Comparison of ENCODE assay signal across 1 cellular context in genomic region chr19:54096642-54097106, GRCh38.
TF ChIP-seq lines count a peak whose summit lies in the region.

No MANE protein-coding gene starts in this region.

TF ChIP-seq in HepG2, 621 proteins besides CTCF, POLR2A, EP300 and RAD21 (continues in another document):
- no peak for TF ChIP-seq ZNF280B (CRISPR knock-in tag; IDR thresholded peaks at IDR 0.05; ENCODE audit: borderline replicate concordance)
- no peak for TF ChIP-seq RFX5 (IDR thresholded peaks at IDR 0.05; ENCODE audit: low read depth, low read length)
- TF ChIP-seq ZIK1 (CRISPR knock-in tag; IDR thresholded peaks at IDR 0.05; ENCODE audit: borderline replicate concordance, low read depth): no peak
- 0 out of 2 replicates have a peak, but pooled peaks have one; percentile 12 for TF ChIP-seq SP5 (CRISPR knock-in tag; IDR thresholded peaks at IDR 0.05; ENCODE audit: borderline replicate concordance, low read depth)
- TF ChIP-seq ZBTB25 (CRISPR knock-in tag; IDR thresholded peaks at IDR 0.05): no peak
- TF ChIP-seq BORCS8-MEF2B (CRISPR knock-in tag; IDR thresholded peaks at IDR 0.05): no peak
- no peak for TF ChIP-seq ZNF251 (CRISPR knock-in tag; IDR thresholded peaks at IDR 0.05)
- TF ChIP-seq SKIL (CRISPR knock-in tag; IDR thresholded peaks at IDR 0.05; ENCODE audit: borderline replicate concordance): no peak
- no peak for TF ChIP-seq HMGXB3 (CRISPR knock-in tag; IDR thresholded peaks at IDR 0.05; ENCODE audit: borderline replicate concordance)
- no peak for TF ChIP-seq ZFY (CRISPR knock-in tag; IDR thresholded peaks at IDR 0.05)
- no peak for TF ChIP-seq PRDM10 (CRISPR knock-in tag; IDR thresholded peaks at IDR 0.05; ENCODE audit: low read depth)
- no peak for TF ChIP-seq CSRNP1 (CRISPR knock-in tag; IDR thresholded peaks at IDR 0.05)
- TF ChIP-seq ZNF710 (CRISPR knock-in tag; IDR thresholded peaks at IDR 0.05; ENCODE audit: borderline replicate concordance): peak; percentile 64; the same call in 1 of the 2 replicates
- TF ChIP-seq HNF4A (CRISPR knock-in tag; IDR thresholded peaks at IDR 0.05): no peak
- TF ChIP-seq ZBTB43 (CRISPR knock-in tag; conservative IDR thresholded peaks at IDR 0.05): no peak
- TF ChIP-seq NPAS2 (CRISPR knock-in tag; IDR thresholded peaks at IDR 0.05; ENCODE audit: borderline replicate concordance): no peak
- TF ChIP-seq ZBTB2 (CRISPR knock-in tag; IDR thresholded peaks at IDR 0.05; ENCODE audit: low read depth): no peak
- no peak for TF ChIP-seq ZGPAT (CRISPR knock-in tag; IDR thresholded peaks at IDR 0.05)
- TF ChIP-seq ZNF20 (CRISPR knock-in tag; IDR thresholded peaks at IDR 0.05): no peak
- TF ChIP-seq NKX3-1 (CRISPR knock-in tag; IDR thresholded peaks at IDR 0.05): no peak
- TF ChIP-seq HNRNPL (IDR thresholded peaks at IDR 0.05; ENCODE audit: low read depth, low read length): no peak
- TF ChIP-seq ZFYVE20 (CRISPR knock-in tag; IDR thresholded peaks at IDR 0.05; ENCODE audit: borderline replicate concordance, low read depth): no peak
- TF ChIP-seq MZF1 (CRISPR knock-in tag; IDR thresholded peaks at IDR 0.05; ENCODE audit: borderline replicate concordance): no peak
- TF ChIP-seq MXD4 (CRISPR knock-in tag; IDR thresholded peaks at IDR 0.05): no peak
- no peak for TF ChIP-seq EZH2 (conservative IDR thresholded peaks at IDR 0.05; ENCODE audit: low read depth, low read length)
- no peak for TF ChIP-seq ZNF800 (CRISPR knock-in tag; IDR thresholded peaks at IDR 0.05)
